Comparison of ENCODE assay signal across 10 cellular contexts in genomic region chr2:128732976-128733431, GRCh38.
DNase-seq lines count a peak whose midpoint lies in the region; ATAC-seq and TF ChIP-seq lines count a peak whose summit lies in the region.
"Had no signal": no experiment of that assay in that cellular context is flagged by ENCODE, and none has a peak within 500 bp of the region (broad histone marks: within the 10 kb centered on the region; RNA-seq: fewer than 3 reads in every experiment).

No MANE protein-coding gene starts in this region.

- H2BK15ac ChIP-seq in neuronal stem cell (ENCODE audit: low read length): no peak overlapping the region

- CTCF ChIA-PET in HEK293T (lab: Yijun Ruan, JAX): no interaction called here

- no peak overlapping the region for H3K4me3 ChIP-seq in skeletal muscle cell (ENCODE audit: low read depth, low read length)
- no peak overlapping the region for H3K4me3 ChIP-seq in neuronal stem cell (ENCODE audit: low read length in 2 of 2)
- H3K4me3 ChIP-seq: A549 had no signal

- no peak overlapping the region for H3K14ac ChIP-seq in neuronal stem cell (ENCODE audit: low read length)

- H3K27ac ChIP-seq in neuronal stem cell (replicated peaks; ENCODE audit: low read length): no peak overlapping the region
- H3K27ac ChIP-seq: A549 had no signal

- no peaks in the 10 kb centered on the region for H3K36me3 ChIP-seq in neuronal stem cell (replicated peaks in 1 of 2; ENCODE audit: control insufficient read depth in 2 of 2, insufficient read depth in 2 of 2, low read length in 2 of 2)

- POLR2A ChIA-PET in HEK293T (lab: Yijun Ruan, JAX): no interaction called here

- no peak overlapping the region for H2BK120ac ChIP-seq in neuronal stem cell (ENCODE audit: low read depth, low read length)

- H2BK12ac ChIP-seq in neuronal stem cell (ENCODE audit: low read length): no peak overlapping the region

- peak; percentile 39 for ATAC-seq in HG03565 (IDR thresholded peaks at IDR 0.05; ENCODE audit: unreplicated experiment)
- ATAC-seq: A549 had no signal

- H3K4me2 ChIP-seq in neuronal stem cell (ENCODE audit: insufficient read depth, low read length, poor library complexity, severe bottlenecking): no peak overlapping the region
- H3K4me2 ChIP-seq: A549 had no signal

- no peaks in the 10 kb centered on the region for H3K27me3 ChIP-seq in neuronal stem cell (ENCODE audit: control insufficient read depth in 3 of 3, insufficient read depth in 3 of 3, low read depth in 1 of 3, low read length in 3 of 3)

- H4K91ac ChIP-seq in neuronal stem cell (ENCODE audit: low read depth, low read length, poor library complexity): no peak overlapping the region

- peaks cover 5 to 17% of the 10 kb centered on the region in 2 donors for H3K9me3 ChIP-seq in neuronal stem cell (replicated peaks in 1 of 2; ENCODE audit: control insufficient read depth in 2 of 2, insufficient read depth in 1 of 2, low read depth in 1 of 2, low read length in 2 of 2)
- H3K9me3 ChIP-seq: A549 had no signal

- no CpG with 5 or more reads among the region's 4 CpGs for WGBS in neuronal stem cell (ENCODE audit: extremely low coverage in 2 of 2, insufficient read length in 2 of 2, insufficient replicate concordance in 1 of 2), 2 donors

- peaks cover 2 to 8% of the 10 kb centered on the region in 2 donors for H3K4me1 ChIP-seq in neuronal stem cell (ENCODE audit: control insufficient read depth in 2 of 2, insufficient read depth in 1 of 2, low read depth in 1 of 2, low read length in 2 of 2)

- DNase-seq in NCI-H524 (lab: John Stamatoyannopoulos, UW) (peak; percentile 8 to 60), NCI-H524 treated with DMSO at 0.1 percent for 48 hours (lab: John Stamatoyannopoulos, UW) (no peak), brain pericyte (ENCODE audit: low read depth, low spot score) (peak; percentile 52), skeletal muscle cell (ENCODE audit: low read depth) (peak; percentile 97), SKM-1 treated with dmso at 0.1 percent for 144 hours (lab: John Stamatoyannopoulos, UW; ENCODE audit: unreplicated experiment) (no peak), HEK293T (ENCODE audit: extremely low spot score) (no peak), neuronal stem cell (ENCODE audit: low spot score) (no peak)
- DNase-seq: activated T-cell treated with anti-CD3 and anti-CD28 coated beads, Interleukin-2, amount 50 U/mL, for 24 hours had no signal

- H3K4ac ChIP-seq in neuronal stem cell (ENCODE audit: low read length): no peak overlapping the region

- H2AFZ ChIP-seq in neuronal stem cell (ENCODE audit: low read length): no peak overlapping the region

- no peaks in the 10 kb centered on the region for H3K79me1 ChIP-seq in neuronal stem cell (ENCODE audit: low read depth, low read length)

- no peak overlapping the region for H2AK5ac ChIP-seq in neuronal stem cell (ENCODE audit: low read depth, low read length)

- H2BK5ac ChIP-seq in neuronal stem cell (ENCODE audit: low read length): no peak overlapping the region

- H3K23ac ChIP-seq in neuronal stem cell (ENCODE audit: low read depth, low read length, poor library complexity): no peak overlapping the region

- no peak overlapping the region for H4K8ac ChIP-seq in neuronal stem cell (ENCODE audit: low read depth, low read length)

- no peak overlapping the region for H3K18ac ChIP-seq in neuronal stem cell (ENCODE audit: low read length)

- no peak overlapping the region for H3K9ac ChIP-seq in neuronal stem cell (ENCODE audit: low read depth, low read length, poor library complexity)

TF ChIP-seq in HEK293T, 16 proteins besides CTCF, POLR2A, EP300 and RAD21:
- TF ChIP-seq NFRKB (IDR thresholded peaks at IDR 0.05) (no peak), ELF4 (IDR thresholded peaks at IDR 0.05) (no peak), CTBP1 (IDR thresholded peaks at IDR 0.05; ENCODE audit: borderline replicate concordance) (no peak), FOXM1 (IDR thresholded peaks at IDR 0.05; ENCODE audit: borderline replicate concordance) (no peak), BHLHE40 (IDR thresholded peaks at IDR 0.05; ENCODE audit: borderline replicate concordance) (no peak), PKNOX1 (IDR thresholded peaks at IDR 0.05) (no peak), LEF1 (IDR thresholded peaks at IDR 0.05; ENCODE audit: borderline replicate concordance) (no peak), FOXA1 (IDR thresholded peaks at IDR 0.05) (no peak), TARDBP (IDR thresholded peaks at IDR 0.05) (no peak), SUZ12 (IDR thresholded peaks at IDR 0.05) (no peak)

Comparison
In these comparisons a context has a peak if more than half of its experiments do, and no peak if none do; other contexts are left out.
1. DNase-seq: peak in NCI-H524 (2 of 2), brain pericyte (single experiment) and skeletal muscle cell (single experiment); none in NCI-H524 treated with DMSO at 0.1 percent for 48 hours (single experiment), SKM-1 treated with dmso at 0.1 percent for 144 hours (single experiment), HEK293T (single experiment) and neuronal stem cell (single experiment).